ENCODE assay signal across 19 cellular contexts in the genomic region with DNA sequence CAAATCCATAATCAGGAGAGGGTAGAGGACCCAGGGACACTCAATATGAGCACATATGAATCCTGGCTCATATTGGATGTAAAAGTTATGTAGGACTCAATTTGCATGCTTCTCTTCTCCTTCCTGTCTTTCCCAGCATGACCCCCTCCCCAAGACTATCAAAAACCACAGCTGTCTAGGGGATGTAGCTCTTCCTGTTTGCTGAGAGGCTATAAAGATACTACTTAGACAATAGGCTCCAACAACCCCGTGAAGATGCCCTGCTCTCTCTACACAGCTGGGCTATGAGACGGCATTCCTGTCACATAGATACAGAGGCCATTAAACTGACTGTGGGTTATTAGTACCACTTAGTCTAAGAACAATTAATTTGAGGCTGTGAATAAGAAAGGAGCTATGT. TPM values are rescaled to one million over a fixed set of nuclear protein-coding genes. Genes with fewer than 3 reads are reported as not detected.
DNase-seq lines count a peak whose midpoint lies in the region; ATAC-seq and TF ChIP-seq lines count a peak whose summit lies in the region.
"Had no signal": no experiment of that assay in that cellular context is flagged by ENCODE, and none has a peak within 500 bp of the region (broad histone marks: within the 10 kb centered on the region; RNA-seq: fewer than 3 reads in every experiment).

No MANE protein-coding gene starts in this region.

- H2AFZ ChIP-seq in GM23248, result no peak overlapping the region

- in situ Hi-C loops in GM23248 (cut with MboI), result no loop called here

- H4K20me1 ChIP-seq in BLaER1 (no peaks in the 10 kb centered on the region), GM23248 (ENCODE audit: insufficient read depth) (no peaks in the 10 kb centered on the region)

- H3K27me3 ChIP-seq in A673 (replicated peaks; ENCODE audit: insufficient read depth, low read depth, low read length, poor library complexity), result no peaks in the 10 kb centered on the region
- H3K27me3 ChIP-seq in BLaER1, result no peaks in the 10 kb centered on the region
- no peaks in the 10 kb centered on the region for H3K27me3 ChIP-seq in GM23248 (replicated peaks; ENCODE audit: insufficient read depth)
- H3K27me3 ChIP-seq: BE2C had no signal

- H3K9ac ChIP-seq in BLaER1 (no peak overlapping the region), GM23248 (no peak overlapping the region)

- no peak for ATAC-seq in GM21723 (IDR thresholded peaks at IDR 0.05; ENCODE audit: unreplicated experiment)
- ATAC-seq: CD8-positive, alpha-beta T cell; GM12878 had no signal

- H3K4me1 ChIP-seq in A673 (ENCODE audit: insufficient read depth, low read length, poor library complexity, severe bottlenecking) (peaks cover 28% of the 10 kb centered on the region), BLaER1 (peaks cover 25% of the 10 kb centered on the region), GM23248 (ENCODE audit: insufficient read depth) (peaks cover 27% of the 10 kb centered on the region)
- H3K4me1 ChIP-seq: BE2C, Caco-2 had no signal

- H3F3A ChIP-seq in GM23248 (ENCODE audit: insufficient read depth), result peaks cover 8% of the 10 kb centered on the region; the same call in 1 of the 2 replicates

- no peak overlapping the region for H3K4me3 ChIP-seq in A673 (ENCODE audit: low read depth, low read length, poor library complexity, severe bottlenecking)
- H3K4me3 ChIP-seq in BLaER1, result no peak overlapping the region
- no peak overlapping the region for H3K4me3 ChIP-seq in GM23248
- H3K4me3 ChIP-seq: GM12878 had no signal

- TF ChIP-seq CTCF in A673 (conservative IDR thresholded peaks at IDR 0.05; ENCODE audit: low read depth, low read length), result no peak

- H3K27ac ChIP-seq in A673 (ENCODE audit: low read depth, low read length, poor library complexity, severe bottlenecking), result no peak overlapping the region
- H3K27ac ChIP-seq in BLaER1, result no peak overlapping the region
- no peak overlapping the region for H3K27ac ChIP-seq in GM23248
- H3K27ac ChIP-seq: C4-2B had no signal

- POLR2A ChIA-PET in A673 (lab: Charles Lee; ENCODE audit: low non-redundant PET), result no interaction called here

- CTCF ChIA-PET in A673 (lab: Charles Lee), result no interaction called here

- 81 to 95% methylated on average over 2 of the region's 2 CpGs for WGBS in GM23248 (ENCODE audit: low coverage in 1 of 2, low lambda C conversion rate in 2 of 2, missing lambda C conversion rate in 2 of 2), 2 experiments

- no peaks in the 10 kb centered on the region for H3K9me2 ChIP-seq in GM23248 (ENCODE audit: insufficient read depth)

- H3K4me2 ChIP-seq in BLaER1 (peak overlapping the region; percentile 43), GM23248 (ENCODE audit: unreplicated experiment) (no peak overlapping the region)

- no TSS peak for BruUV-seq in A673 (replicated peaks; lab: Mats Ljungman, UMichigan)

- intact Hi-C loops in A673 (cut with micrococcal nuclease; ENCODE audit: unreplicated experiment), result no loop called here

- H3K79me2 ChIP-seq in GM23248 (ENCODE audit: insufficient read depth), result no peaks in the 10 kb centered on the region

- H3K36me3 ChIP-seq in A673 (ENCODE audit: insufficient read depth, low read length, poor library complexity, severe bottlenecking), result no peaks in the 10 kb centered on the region
- H3K36me3 ChIP-seq in BLaER1, result no peaks in the 10 kb centered on the region
- no peaks in the 10 kb centered on the region for H3K36me3 ChIP-seq in GM23248 (ENCODE audit: low read depth)
- H3K36me3 ChIP-seq: BE2C had no signal

- H3K9me3 ChIP-seq in A673 (ENCODE audit: low read depth, low read length, poor library complexity, severe bottlenecking) (no peaks in the 10 kb centered on the region), BLaER1 (peaks cover 6% of the 10 kb centered on the region), GM23248 (ENCODE audit: low read depth) (no peaks in the 10 kb centered on the region)
- H3K9me3 ChIP-seq: BE2C, Caco-2 had no signal

- peak; percentile 83 for DNase-seq in A673 (ENCODE audit: low spot score)
- DNase-seq in LoVo (ENCODE audit: low spot score), result peak; percentile 19
- DNase-seq in GM23248, result no peak
- no peak for DNase-seq in A172 (ENCODE audit: low spot score)
- DNase-seq: ACHN; AML-193; BE2C; Caco-2; CD4-positive, CD25-positive, alpha-beta regulatory T cell; CD8-positive, alpha-beta T cell; DMS153; EL; GDM1; H7; HCEC 1CT had no signal

RNA-seq across cellular contexts. Expression of a gene that starts 56.5 kb away (rescaled TPM):
- total RNA-seq in A673 (2021), result 0.87 and 0.92 TPM in 2 replicates
- 0.13 and 0.86 TPM in 2 replicates for total RNA-seq in GM23248 (2014; rRNA removed; shearing (Covaris generic))
- 1.2 and 1.6 TPM in 2 replicates for polyA plus RNA-seq in GM23248 (2016; fragmentation: Nextera tagmentation; extraction: Ambion mirVana)
- total RNA-seq in A172 (2014; rRNA removed; shearing (Covaris generic)), result 0.02 TPM in 1 of 2 replicates, not detected in the other
- total RNA-seq: CD4-positive, CD25-positive, alpha-beta regulatory T cell; CD8-positive, alpha-beta T cell had no signal
- polyA plus RNA-seq: CD4-positive, CD25-positive, alpha-beta regulatory T cell had no signal

Comparison
In these comparisons a context has a peak if more than half of its experiments do, and no peak if none do; other contexts are left out.
1. DNase-seq: peak in A673 (single experiment) and LoVo (single experiment); none in GM23248 (single experiment) and A172 (single experiment).